ENCODE assay signal across 8 cellular contexts in the genomic region with DNA sequence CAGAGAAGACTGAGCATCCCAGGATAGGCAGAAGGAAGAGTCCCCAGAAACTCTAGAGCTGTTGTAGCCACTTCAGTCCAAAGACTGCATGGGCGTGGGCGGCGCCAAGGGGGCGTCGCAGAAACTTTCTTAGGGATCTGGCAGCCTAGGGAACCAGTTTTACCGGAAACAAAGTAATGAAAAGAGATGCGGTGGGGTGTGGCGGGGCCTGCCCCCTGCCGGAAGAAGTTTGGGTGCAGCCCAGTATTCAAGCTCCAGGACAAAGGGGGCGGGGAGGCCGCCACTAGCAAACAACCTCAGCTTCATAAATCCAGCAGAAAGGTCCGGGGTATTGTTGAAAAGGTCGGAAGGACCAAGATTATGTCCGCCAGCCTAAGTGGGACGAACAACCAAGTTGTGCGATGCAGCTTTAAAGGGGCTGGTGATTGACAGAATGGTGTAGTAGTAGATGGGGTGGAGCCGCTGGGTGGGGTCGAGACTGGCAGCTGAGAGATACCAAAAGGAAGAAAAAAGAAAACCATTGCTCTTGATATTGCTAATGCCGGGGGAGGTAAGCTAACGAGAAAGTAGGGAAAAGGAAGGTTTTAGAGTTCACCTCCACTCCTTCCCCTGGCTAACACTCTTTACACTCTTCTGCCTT.
DNase-seq lines count a peak whose midpoint lies in the region; ATAC-seq, FAIRE-seq and TF ChIP-seq lines count a peak whose summit lies in the region.

No MANE protein-coding gene starts in this region.

- no peaks in the 10 kb centered on the region for H3K27me3 ChIP-seq in tibial nerve

- peak overlapping the region; percentile 87 for H3K4me3 Mint-ChIP-seq in activated CD8-positive, alpha-beta memory T cell treated with anti-CD3 and anti-CD28 coated beads, Interleukin-2, amount 10 ng/mL, durations not matched to agents 7 days and 5 days
- H3K4me3 Mint-ChIP-seq in nephron: peak overlapping the region; percentile 95 to 98 (median 97)

- peaks cover 4% of the 10 kb centered on the region for H3K36me3 Mint-ChIP-seq in activated CD8-positive, alpha-beta memory T cell treated with anti-CD3 and anti-CD28 coated beads, Interleukin-2, amount 10 ng/mL, durations not matched to agents 7 days and 5 days
- H3K36me3 Mint-ChIP-seq in nephron (ENCODE audit: low read depth): no peaks in the 10 kb centered on the region

- no peaks in the 10 kb centered on the region for H3K36me3 ChIP-seq in tibial nerve

- peak in 1 of 2 donors; percentile 7 for TF ChIP-seq EP300 in tibial nerve (IDR thresholded peaks at IDR 0.05)

- peak; percentile 56 for FAIRE-seq in GM12892 (lab: Jason Lieb, UNC)

- TF ChIP-seq CTCF in HFF-Myc (IDR thresholded peaks at IDR 0.05; ENCODE audit: low read depth, low read length, missing control alignments) (peak; percentile 21), nephron (IDR thresholded peaks at IDR 0.05; ENCODE audit: unreplicated experiment in 3 of 3) (peak; percentile 33 to 60 (median 50)), tibial nerve (IDR thresholded peaks at IDR 0.05) (peak; percentile 37 to 53 (median 45))

- 0 out of 2 replicates have a peak, but pooled peaks have one; percentile 16 for TF ChIP-seq POLR2A in GM12892 (IDR thresholded peaks at IDR 0.05; ENCODE audit: low read depth, low read length)
- TF ChIP-seq POLR2A in tibial nerve (IDR thresholded peaks at IDR 0.05): no peak

- DNase-seq in GM12892 (ENCODE audit: insufficient read length) (peak; percentile 32), HFF-Myc (ENCODE audit: extremely low read depth, low read depth) (no peak), NAMALWA (ENCODE audit: low spot score) (peak; percentile 74), fibroblast of gingiva (ENCODE audit: low read depth) (peak; percentile 1), tibial nerve (ENCODE audit: low spot score in 2 of 2) (peak in 1 of 2 donors; percentile 15), NCI-H2171 (lab: John Stamatoyannopoulos, UW) (no peak)
- DNase-seq in activated CD8-positive, alpha-beta memory T cell treated with anti-CD3 and anti-CD28 coated beads, Interleukin-2, amount 10 ng/mL, durations not matched to agents 7 days and 5 days: peak; percentile 69

- peak; percentile 86 for ATAC-seq in activated CD8-positive, alpha-beta memory T cell treated with anti-CD3 and anti-CD28 coated beads, Interleukin-2, amount 10 ng/mL, durations not matched to agents 7 days and 5 days

- H3K4me1 Mint-ChIP-seq in activated CD8-positive, alpha-beta memory T cell treated with anti-CD3 and anti-CD28 coated beads, Interleukin-2, amount 10 ng/mL, durations not matched to agents 7 days and 5 days: peaks cover 19% of the 10 kb centered on the region
- H3K4me1 Mint-ChIP-seq in nephron: no peaks in the 10 kb centered on the region

- peak overlapping the region in 3 of 4 donors; percentile 77 to 85 (median 83) for H3K27ac ChIP-seq in tibial nerve

- peak overlapping the region; percentile 88 for H3K27ac Mint-ChIP-seq in activated CD8-positive, alpha-beta memory T cell treated with anti-CD3 and anti-CD28 coated beads, Interleukin-2, amount 10 ng/mL, durations not matched to agents 7 days and 5 days
- peak overlapping the region; percentile 91 to 99 (median 98) for H3K27ac Mint-ChIP-seq in nephron

- WGBS in tibial nerve, 2 donors: 1 to 27% methylated on average over 17 to 20 of the region's 20 CpGs

- H3K4me3 ChIP-seq in HFF-Myc (replicated peaks; ENCODE audit: low read depth, low read length): peak overlapping the region; percentile 36
- peak overlapping the region; percentile 35 to 70 (median 66) for H3K4me3 ChIP-seq in tibial nerve

- H3K27me3 Mint-ChIP-seq in activated CD8-positive, alpha-beta memory T cell treated with anti-CD3 and anti-CD28 coated beads, Interleukin-2, amount 10 ng/mL, durations not matched to agents 7 days and 5 days: no peaks in the 10 kb centered on the region
- no peaks in the 10 kb centered on the region for H3K27me3 Mint-ChIP-seq in nephron (ENCODE audit: low read depth)

- no peaks in the 10 kb centered on the region for H3K9me3 Mint-ChIP-seq in activated CD8-positive, alpha-beta memory T cell treated with anti-CD3 and anti-CD28 coated beads, Interleukin-2, amount 10 ng/mL, durations not matched to agents 7 days and 5 days (ENCODE audit: low read depth)
- H3K9me3 Mint-ChIP-seq in nephron: peaks cover 9% of the 10 kb centered on the region

- no peaks in the 10 kb centered on the region for H3K9me3 ChIP-seq in tibial nerve

- CTCF ChIA-PET in activated CD8-positive, alpha-beta memory T cell treated with anti-CD3 and anti-CD28 coated beads, Interleukin-2, amount 10 ng/mL, durations not matched to agents 7 days and 5 days (lab: Charles Lee): interaction anchor here (0.8 to 2.3 kb wide), 6 partner anchors 13 to 456 kb away, joined by 3 to 17 read pairs (median 4); a partner anchor contains a TSS

- peaks cover 0 to 3% (median 0%) of the 10 kb centered on the region in 4 donors for H3K4me1 ChIP-seq in tibial nerve

Comparison
In these comparisons a context has a peak if more than half of its experiments do, and no peak if none do; other contexts are left out.
1. DNase-seq: peak in GM12892 (single experiment), NAMALWA (single experiment), activated CD8-positive, alpha-beta memory T cell treated with anti-CD3 and anti-CD28 coated beads, Interleukin-2, amount 10 ng/mL, durations not matched to agents 7 days and 5 days (single experiment) and fibroblast of gingiva (single experiment); none in HFF-Myc (single experiment) and NCI-H2171 (single experiment).
2. Peak in every context shown above with its lines, with median percentiles within 50 percentile points of each other: CTCF ChIP-seq.